Comparison of ENCODE assay signal across 1 cellular context in genomic region chr19:37468961-37469777, GRCh38.
TF ChIP-seq lines count a peak whose summit lies in the region.

ZNF570 (plus strand) TSS chr19:37469356; CDS start chr19:37470355, 999 bp downstream.

TF ChIP-seq in HepG2, 621 proteins besides CTCF, POLR2A, EP300 and RAD21 (continued from another document and continues in another):
- TF ChIP-seq GMEB1 (CRISPR knock-in tag; IDR thresholded peaks at IDR 0.05; ENCODE audit: borderline replicate concordance) = peak; percentile 76; the same call in 1 of the 2 replicates
- TF ChIP-seq MBD4 (IDR thresholded peaks at IDR 0.05; ENCODE audit: borderline replicate concordance, low read length) = no peak
- TF ChIP-seq PLSCR1 (CRISPR knock-in tag; IDR thresholded peaks at IDR 0.05; ENCODE audit: borderline replicate concordance) = no peak
- TF ChIP-seq SKI (IDR thresholded peaks at IDR 0.05; ENCODE audit: partially characterized antibody) = no peak
- TF ChIP-seq ZNF839 (CRISPR knock-in tag; IDR thresholded peaks at IDR 0.05; ENCODE audit: borderline replicate concordance) = peak; percentile 64; the same call in 1 of the 2 replicates
- no peak for TF ChIP-seq ZNF382 (CRISPR knock-in tag; IDR thresholded peaks at IDR 0.05; ENCODE audit: borderline replicate concordance)
- peak; percentile 73 to 81; a peak in 3 of 4 replicates for TF ChIP-seq HMGXB4 (CRISPR knock-in tag; IDR thresholded peaks at IDR 0.05; ENCODE audit: borderline replicate concordance in 1 of 2, low read depth in 1 of 2)
- no peak for TF ChIP-seq ZNF160 (CRISPR knock-in tag; IDR thresholded peaks at IDR 0.05)
- no peak for TF ChIP-seq ZFYVE20 (CRISPR knock-in tag; IDR thresholded peaks at IDR 0.05; ENCODE audit: borderline replicate concordance, low read depth)
- TF ChIP-seq SRY (CRISPR knock-in tag; IDR thresholded peaks at IDR 0.05) = no peak; the same call in 1 of the 2 replicates
- no peak for TF ChIP-seq HNF1A (IDR thresholded peaks at IDR 0.05; ENCODE audit: low read depth)
- peak; percentile 48; the same call in 1 of the 2 replicates for TF ChIP-seq HNF1A (CRISPR knock-in tag; IDR thresholded peaks at IDR 0.05; ENCODE audit: borderline replicate concordance)
- TF ChIP-seq MED13 (CRISPR knock-in tag; IDR thresholded peaks at IDR 0.05) = peak; percentile 23; the same call in 1 of the 2 replicates
- TF ChIP-seq ZNF468 (CRISPR knock-in tag; IDR thresholded peaks at IDR 0.05) = no peak
- peak; percentile 36; the same call in 1 of the 2 replicates for TF ChIP-seq ZIK1 (CRISPR knock-in tag; IDR thresholded peaks at IDR 0.05; ENCODE audit: borderline replicate concordance, low read depth)
- peak; percentile 86 for TF ChIP-seq GATAD1 (CRISPR knock-in tag; IDR thresholded peaks at IDR 0.05)
- peak; percentile 56; the same call in 1 of the 2 replicates for TF ChIP-seq ZNF710 (CRISPR knock-in tag; IDR thresholded peaks at IDR 0.05; ENCODE audit: borderline replicate concordance)
- 0 out of 2 replicates have a peak, but pooled peaks have one; percentile 20 for TF ChIP-seq PAXIP1 (CRISPR knock-in tag; conservative IDR thresholded peaks at IDR 0.05)
- no peak for TF ChIP-seq GPBP1L1 (CRISPR knock-in tag; IDR thresholded peaks at IDR 0.05)
- TF ChIP-seq ZNF772 (CRISPR knock-in tag; IDR thresholded peaks at IDR 0.05) = 0 out of 2 replicates have a peak, but pooled peaks have one; percentile 36
- peak; percentile 62; the same call in 1 of the 2 replicates for TF ChIP-seq SNAI1 (CRISPR knock-in tag; IDR thresholded peaks at IDR 0.05; ENCODE audit: borderline replicate concordance)
- no peak for TF ChIP-seq FIP1L1 (IDR thresholded peaks at IDR 0.05; ENCODE audit: borderline replicate concordance, insufficient read depth, low read depth, low read length)
- peak; percentile 54 for TF ChIP-seq SALL1 (CRISPR knock-in tag; IDR thresholded peaks at IDR 0.05)
- TF ChIP-seq ZNF263 (CRISPR knock-in tag; IDR thresholded peaks at IDR 0.05) = peak; percentile 77
- 0 out of 2 replicates have a peak, but pooled peaks have one; percentile 14 for TF ChIP-seq CCDC6 (CRISPR knock-in tag; IDR thresholded peaks at IDR 0.05)
- 0 out of 2 replicates have a peak, but pooled peaks have one; percentile 53 for TF ChIP-seq ARNTL (CRISPR knock-in tag; IDR thresholded peaks at IDR 0.05)
- peak; percentile 41; the same call in 1 of the 2 replicates for TF ChIP-seq HBP1 (CRISPR knock-in tag; IDR thresholded peaks at IDR 0.05; ENCODE audit: low read depth)
- peak; percentile 76; the same call in 1 of the 2 replicates for TF ChIP-seq FOXK1 (CRISPR knock-in tag; IDR thresholded peaks at IDR 0.05; ENCODE audit: borderline replicate concordance, low read depth)
- peak; percentile 58; the same call in 1 of the 2 replicates for TF ChIP-seq THAP9 (CRISPR knock-in tag; IDR thresholded peaks at IDR 0.05; ENCODE audit: borderline replicate concordance)
- peak; percentile 38; the same call in 1 of the 2 replicates for TF ChIP-seq ERF (CRISPR knock-in tag; IDR thresholded peaks at IDR 0.05)
- no peak for TF ChIP-seq SMAD3 (CRISPR knock-in tag; IDR thresholded peaks at IDR 0.05)
- TF ChIP-seq HNF1B (CRISPR knock-in tag; IDR thresholded peaks at IDR 0.05) = peak; percentile 64; the same call in 1 of the 2 replicates
